8 cellular contexts compared by ENCODE assay signal in genomic region chr10:88583584-88583957, GRCh38. TPM values are rescaled to one million over a fixed set of nuclear protein-coding genes. Genes with fewer than 3 reads are reported as not detected.
DNase-seq lines count a peak whose midpoint lies in the region; ATAC-seq and TF ChIP-seq lines count a peak whose summit lies in the region.

No MANE protein-coding gene starts in this region.

- TF ChIP-seq EP300 in upper lobe of left lung (IDR thresholded peaks at IDR 0.05) = no peak

- H3K4me3 Mint-ChIP-seq in activated naive CD4-positive, alpha-beta T cell treated with anti-CD3 and anti-CD28 coated beads, Interleukin-2, amount 50 U/mL, for 24 hours = peak overlapping the region; percentile 87

- no peaks in the 10 kb centered on the region for H3K36me3 ChIP-seq in mesodermal cell (ENCODE audit: control insufficient read depth, insufficient read depth, low read length)
- no peaks in the 10 kb centered on the region for H3K36me3 ChIP-seq in upper lobe of left lung

- no peaks in the 10 kb centered on the region for H3K4me1 ChIP-seq in mesodermal cell (ENCODE audit: control insufficient read depth, insufficient read depth, low read length, poor library complexity, severe bottlenecking)
- H3K4me1 ChIP-seq in upper lobe of left lung = peaks cover 0 to 7% (median 3%) of the 10 kb centered on the region in 4 donors

- no peak for DNase-seq in activated naive CD4-positive, alpha-beta T cell treated with anti-CD3 and anti-CD28 coated beads, Interleukin-2, amount 50 U/mL, for 16 hours
- DNase-seq in cardiac fibroblast (ENCODE audit: low read depth in 2 of 2) = no peak
- DNase-seq in upper lobe of left lung = no peak
- DNase-seq in cerebellum (ENCODE audit: low spot score) = no peak
- DNase-seq in stimulated activated CD4-positive, alpha-beta T cell treated with anti-CD3 and anti-CD28 coated beads, Interleukin-4, amount 100 ng/mL, for 4 hours = no peak
- no peak for DNase-seq in NCI-H128 (lab: John Stamatoyannopoulos, UW; ENCODE audit: unreplicated experiment)

- TF ChIP-seq POLR2A in upper lobe of left lung (IDR thresholded peaks at IDR 0.05) = no peak

- ATAC-seq in upper lobe of left lung (ENCODE audit: low FRiP score in 2 of 2) = no peak

- H3K27ac Mint-ChIP-seq in activated naive CD4-positive, alpha-beta T cell treated with anti-CD3 and anti-CD28 coated beads, Interleukin-2, amount 50 U/mL, for 24 hours = peak overlapping the region; percentile 91

- 13% methylated on average over 3 of the region's 7 CpGs; no CpG with 5 or more reads in 1 of the 2 experiments for WGBS in mesodermal cell (ENCODE audit: insufficient coverage in 2 of 2), 2 experiments
- 58 to 63% methylated on average over 7 of the region's 7 CpGs for WGBS in upper lobe of left lung, 2 donors

- H3K27me3 ChIP-seq in upper lobe of left lung = no peaks in the 10 kb centered on the region

- TF ChIP-seq CTCF in cardiac fibroblast (IDR thresholded peaks at IDR 0.05; ENCODE audit: low read depth, low read length) = no peak
- no peak for TF ChIP-seq CTCF in upper lobe of left lung (IDR thresholded peaks at IDR 0.05)

- peaks cover 4% of the 10 kb centered on the region for H3K36me3 Mint-ChIP-seq in activated naive CD4-positive, alpha-beta T cell treated with anti-CD3 and anti-CD28 coated beads, Interleukin-2, amount 50 U/mL, for 24 hours

- peaks cover 13% of the 10 kb centered on the region for H3K4me1 Mint-ChIP-seq in activated naive CD4-positive, alpha-beta T cell treated with anti-CD3 and anti-CD28 coated beads, Interleukin-2, amount 50 U/mL, for 24 hours

- H3K9me3 Mint-ChIP-seq in activated naive CD4-positive, alpha-beta T cell treated with anti-CD3 and anti-CD28 coated beads, Interleukin-2, amount 50 U/mL, for 24 hours = peaks cover 13% of the 10 kb centered on the region

- H3K4me3 ChIP-seq in cardiac fibroblast (replicated peaks in 1 of 2; ENCODE audit: low read depth in 2 of 2, low read length in 2 of 2) (peak overlapping the region; percentile 47 to 53), mesodermal cell (ENCODE audit: extremely low read depth, insufficient read depth, low read length, poor library complexity, severe bottlenecking) (peak overlapping the region; percentile 41), upper lobe of left lung (peak overlapping the region; percentile 59 to 69 (median 64))

- H3K9me3 ChIP-seq in mesodermal cell (ENCODE audit: control insufficient read depth, low read length) (no peaks in the 10 kb centered on the region), upper lobe of left lung (no peaks in the 10 kb centered on the region)

- peaks cover 2% of the 10 kb centered on the region for H3K27me3 Mint-ChIP-seq in activated naive CD4-positive, alpha-beta T cell treated with anti-CD3 and anti-CD28 coated beads, Interleukin-2, amount 50 U/mL, for 24 hours

- no peak overlapping the region for H3K27ac ChIP-seq in mesodermal cell (ENCODE audit: low read depth, low read length, severe bottlenecking)
- H3K27ac ChIP-seq in upper lobe of left lung = peak overlapping the region; percentile 88 to 96 (median 92)

RNA-seq across cellular contexts. Expression of gene RNLS, which starts 0.5 kb away (rescaled TPM):
- 4.2 TPM for polyA plus RNA-seq in mesodermal cell (2013, experiment 1 of 2)
- polyA plus RNA-seq in mesodermal cell (2013, experiment 2 of 2) = 3.1 TPM
- total RNA-seq in upper lobe of left lung = 10 to 100 TPM in 4 of 6 donors, 1 to 10 TPM in 2; 5.0 to 27.1 (median 15.0) TPM
- 11.4 TPM for total RNA-seq in cerebellum

RNA-seq across cellular contexts. Expression of gene LIPJ, which starts 3.0 kb away (rescaled TPM):
- polyA plus RNA-seq in mesodermal cell (2013, experiment 1 of 2) = not detected
- not detected for polyA plus RNA-seq in mesodermal cell (2013, experiment 2 of 2)
- total RNA-seq in upper lobe of left lung (under 1 TPM in 2 of 6 donors, not detected in 4; 0.06 to 0.49 TPM), cerebellum (1.00 TPM)
